Comparison of ENCODE assay signal across 22 cellular contexts in genomic region chr12:12626471-12626870, GRCh38. TPM values are rescaled to one million over a fixed set of nuclear protein-coding genes. Genes with fewer than 3 reads are reported as not detected.
DNase-seq lines count a peak whose midpoint lies in the region; ATAC-seq and TF ChIP-seq lines count a peak whose summit lies in the region.
"Had no signal": no experiment of that assay in that cellular context is flagged by ENCODE, and none has a peak within 500 bp of the region (broad histone marks: within the 10 kb centered on the region; RNA-seq: fewer than 3 reads in every experiment).

No MANE protein-coding gene starts in this region.

- CTCF ChIA-PET in CD8-positive, alpha-beta T cell (lab: Charles Lee): interaction anchor here (0.6 kb wide), 1 partner anchor 79 kb away, joined by 3 read pairs; no protein-coding TSS in a partner anchor
- CTCF ChIA-PET in IMR-90 (lab: Yijun Ruan, JAX): interaction anchor here (1.1 kb wide), 1 partner anchor 14 kb away, joined by 4 read pairs; no protein-coding TSS in a partner anchor

- no peaks in the 10 kb centered on the region for H3K9me3 ChIP-seq in CD8-positive, alpha-beta T cell (ENCODE audit: low read length)
- H3K9me3 ChIP-seq in IMR-90 (ENCODE audit: control insufficient read depth, insufficient read depth, low read length): peaks cover 3% of the 10 kb centered on the region
- H3K9me3 ChIP-seq in MG63: peaks cover 4% of the 10 kb centered on the region
- H3K9me3 ChIP-seq: SJCRH30 had no signal

- no peak overlapping the region for H2BK20ac ChIP-seq in IMR-90 (ENCODE audit: low read depth, low read length)

- H3K27me3 Mint-ChIP-seq in CD8-positive, alpha-beta T cell (ENCODE audit: low read depth): no peaks in the 10 kb centered on the region
- H3K27me3 Mint-ChIP-seq in central memory CD8-positive, alpha-beta T cell: no peaks in the 10 kb centered on the region
- H3K27me3 Mint-ChIP-seq: CD8-positive, alpha-beta memory T cell had no signal

- H2AK9ac ChIP-seq in IMR-90 (replicated peaks; ENCODE audit: low read depth, low read length, poor library complexity): no peak overlapping the region

- DNase-seq in CD8-positive, alpha-beta T cell: no peak
- DNase-seq in IMR-90: peak; percentile 12
- no peak for DNase-seq in central memory CD8-positive, alpha-beta T cell (ENCODE audit: low spot score in 2 of 2)
- DNase-seq in iris pigment epithelial cell (ENCODE audit: low read depth): peak; percentile 55
- no peak for DNase-seq in MG63
- DNase-seq in midbrain (lab: John Stamatoyannopoulos, UW): no peak
- DNase-seq in COR-L47 (lab: John Stamatoyannopoulos, UW): no peak
- DNase-seq: CD8-positive, alpha-beta memory T cell; DMS53; H7; KG1; NCI-H1105; NCI-H146; NCI-H2029 treated with DMSO at 0.1 percent for 48 hours; NCI-H2171; NCI-H446; NCI-H526; OCI-M1; SJCRH30 had no signal

- TF ChIP-seq POLR2A in IMR-90 (IDR thresholded peaks at IDR 0.05; ENCODE audit: low read depth, low read length): no peak

- intact Hi-C loops in CD8-positive, alpha-beta T cell (cut with DNase I, micrococcal nuclease): no loop called here
- intact Hi-C loops in IMR-90 (cut with micrococcal nuclease): no loop called here

- peaks cover 90% of the 10 kb centered on the region for H3K4me1 Mint-ChIP-seq in CD8-positive, alpha-beta T cell (ENCODE audit: low read depth)
- H3K4me1 Mint-ChIP-seq in central memory CD8-positive, alpha-beta T cell: peaks cover 87% of the 10 kb centered on the region

- no peaks in the 10 kb centered on the region for H3K27me3 ChIP-seq in CD8-positive, alpha-beta T cell (ENCODE audit: insufficient read depth, low read length)
- no peaks in the 10 kb centered on the region for H3K27me3 ChIP-seq in IMR-90 (ENCODE audit: control insufficient read depth, insufficient read depth, low read length)
- no peaks in the 10 kb centered on the region for H3K27me3 ChIP-seq in MG63
- H3K27me3 ChIP-seq: SJCRH30 had no signal

- no peak for TF ChIP-seq CTCF in CD8-positive, alpha-beta T cell (IDR thresholded peaks at IDR 0.05)
- no peak for TF ChIP-seq CTCF in IMR-90 (conservative IDR thresholded peaks at IDR 0.05; ENCODE audit: low read depth, low read length)

- H3K79me1 ChIP-seq in IMR-90 (ENCODE audit: low read depth in 1 of 2, low read length in 2 of 2): peaks cover 12 to 31% of the 10 kb centered on the region in 2 experiments

- no peak overlapping the region for H4K5ac ChIP-seq in IMR-90 (ENCODE audit: low read depth, low read length)

- H4K91ac ChIP-seq in IMR-90 (ENCODE audit: insufficient read depth, low read depth, low read length): no peak overlapping the region

- H4K20me1 ChIP-seq in IMR-90 (ENCODE audit: insufficient read depth, low read length): peaks cover 10% of the 10 kb centered on the region; the same call in 1 of the 2 replicates

- no peak overlapping the region for H3K4me3 ChIP-seq in CD8-positive, alpha-beta T cell (ENCODE audit: low read depth, low read length)
- H3K4me3 ChIP-seq in IMR-90 (ENCODE audit: insufficient read depth, low read depth, low read length) (no peak overlapping the region), MG63 (no peak overlapping the region)
- H3K4me3 ChIP-seq: SJCRH30 had no signal

- H3K9ac ChIP-seq in IMR-90 (ENCODE audit: low read depth, low read length): no peak overlapping the region

- H3K56ac ChIP-seq in IMR-90 (ENCODE audit: extremely low read depth, insufficient read depth, low read length): no peak overlapping the region

- H3K9me1 ChIP-seq in IMR-90 (ENCODE audit: insufficient read depth, low read length): no peaks in the 10 kb centered on the region

- no peak overlapping the region for H3K4ac ChIP-seq in IMR-90 (ENCODE audit: low read depth, low read length)

- ATAC-seq in CD8-positive, alpha-beta T cell: no peak
- ATAC-seq in IMR-90 (ENCODE audit: low read depth) (no peak), HG02623 (IDR thresholded peaks at IDR 0.05; ENCODE audit: unreplicated experiment) (no peak)
- ATAC-seq in central memory CD8-positive, alpha-beta T cell (replicated peaks; ENCODE audit: extremely low read depth, poor library complexity, severe bottlenecking): no peak
- ATAC-seq: HepG2 had no signal

- H3K36me3 ChIP-seq in CD8-positive, alpha-beta T cell (ENCODE audit: insufficient read depth, low read length): no peaks in the 10 kb centered on the region
- 0 out of 2 replicates have a peak, but pooled peaks cover 4% of the 10 kb centered on the region for H3K36me3 ChIP-seq in IMR-90 (ENCODE audit: control insufficient read depth, insufficient read depth, low read length)
- no peaks in the 10 kb centered on the region for H3K36me3 ChIP-seq in MG63
- H3K36me3 ChIP-seq: SJCRH30 had no signal

- H2BK5ac ChIP-seq in IMR-90 (ENCODE audit: low read depth, low read length, poor library complexity, severe bottlenecking): no peak overlapping the region

- H3K23ac ChIP-seq in IMR-90 (ENCODE audit: low read depth, low read length): no peak overlapping the region

- no peak overlapping the region for H4K8ac ChIP-seq in IMR-90 (ENCODE audit: low read depth in 2 of 2, low read length in 2 of 2)

- H3K9me3 Mint-ChIP-seq in CD8-positive, alpha-beta T cell: no peaks in the 10 kb centered on the region
- no peaks in the 10 kb centered on the region for H3K9me3 Mint-ChIP-seq in central memory CD8-positive, alpha-beta T cell

- POLR2A ChIA-PET in CD8-positive, alpha-beta T cell (lab: Charles Lee): no interaction called here
- POLR2A ChIA-PET in IMR-90 (lab: Charles Lee; ENCODE audit: unreplicated experiment): interaction anchor here (0.6 kb wide), 1 partner anchor 33 kb away, joined by 3 read pairs; no protein-coding TSS in a partner anchor

- no peak overlapping the region for H3K4me3 Mint-ChIP-seq in CD8-positive, alpha-beta T cell
- no peak overlapping the region for H3K4me3 Mint-ChIP-seq in central memory CD8-positive, alpha-beta T cell

- no peak overlapping the region for H2AFZ ChIP-seq in IMR-90 (replicated peaks; ENCODE audit: low read length, poor library complexity)

- no peak overlapping the region for H3K4me2 ChIP-seq in IMR-90 (ENCODE audit: low read depth, low read length)

- no peak overlapping the region for H3K27ac ChIP-seq in CD8-positive, alpha-beta T cell (ENCODE audit: low read depth, low read length)
- H3K27ac ChIP-seq in IMR-90 (ENCODE audit: insufficient read depth, low read length): no peak overlapping the region
- H3K27ac ChIP-seq: HL-60, SJCRH30 had no signal

- no peak overlapping the region for H2BK120ac ChIP-seq in IMR-90 (ENCODE audit: low read depth, low read length)

- peaks cover 58% of the 10 kb centered on the region for H3K4me1 ChIP-seq in CD8-positive, alpha-beta T cell (ENCODE audit: insufficient read depth, low read length)
- no peaks in the 10 kb centered on the region for H3K4me1 ChIP-seq in IMR-90 (ENCODE audit: control insufficient read depth, insufficient read depth, low read length)

- H3K36me3 Mint-ChIP-seq in CD8-positive, alpha-beta T cell: peaks cover 10% of the 10 kb centered on the region
- H3K36me3 Mint-ChIP-seq in central memory CD8-positive, alpha-beta T cell (ENCODE audit: insufficient read depth): no peaks in the 10 kb centered on the region

- BruUV-seq in IMR-90 (replicated peaks; lab: Mats Ljungman, UMichigan): no TSS peak

- dilution Hi-C loops in IMR-90 (cut with HindIII; ENCODE audit: low sequenced_read_pairs, unreplicated experiment): no loop called here

- WGBS in IMR-90 (ENCODE audit: extremely low coverage in 2 of 2, insufficient read length in 1 of 2), 2 experiments: no CpG with 5 or more reads among the region's 2 CpGs

- no peak overlapping the region for H3K14ac ChIP-seq in IMR-90 (replicated peaks; ENCODE audit: low read depth, low read length)

- no peak for TF ChIP-seq RAD21 in IMR-90 (IDR thresholded peaks at IDR 0.05; ENCODE audit: low read length)

- H3K27ac Mint-ChIP-seq in CD8-positive, alpha-beta T cell: peak overlapping the region; percentile 52
- peak overlapping the region; percentile 42 for H3K27ac Mint-ChIP-seq in central memory CD8-positive, alpha-beta T cell (ENCODE audit: low read depth)

- H3K18ac ChIP-seq in IMR-90 (ENCODE audit: low read depth, low read length): no peak overlapping the region

- in situ Hi-C loops in IMR-90 (cut with MboI; ENCODE audit: low sequenced_read_pairs): no loop called here

- no peak overlapping the region for H2AK5ac ChIP-seq in IMR-90 (ENCODE audit: low read depth, low read length)

- H2BK15ac ChIP-seq in IMR-90 (ENCODE audit: low read depth, low read length): no peak overlapping the region

TF ChIP-seq in IMR-90, 13 proteins besides CTCF, POLR2A, EP300 and RAD21:
- no peak for TF ChIP-seq FOS (IDR thresholded peaks at IDR 0.05; ENCODE audit: low read depth, low read length)
- peak; percentile 81 for TF ChIP-seq CEBPB (IDR thresholded peaks at IDR 0.05; ENCODE audit: low read depth, low read length)
- no peak for TF ChIP-seq MXI1 (IDR thresholded peaks at IDR 0.05; ENCODE audit: borderline replicate concordance, low read depth, low read length)
- no peak for TF ChIP-seq MAFK (IDR thresholded peaks at IDR 0.05; ENCODE audit: low read depth, low read length)

RNA-seq across cellular contexts. Expression of gene CREBL2, which starts 14.8 kb away (rescaled TPM):
- 10 to 100 TPM; 10.2 to 11.8 TPM for total RNA-seq in CD8-positive, alpha-beta T cell
- total RNA-seq in IMR-90 (2012; rRNA removed): 19.0 and 32.5 TPM in 2 replicates
- polyA plus RNA-seq in IMR-90 (2012; rRNA removed): 10.4 and 11.5 TPM in 2 replicates
- polyA plus RNA-seq in IMR-90 (2012; cell fraction: cytosol; rRNA removed): 3.6 and 3.7 TPM in 2 replicates
- polyA plus RNA-seq in IMR-90 (2012; cell fraction: nucleus; rRNA removed; ENCODE audit: low replicate concordance): 1.3 and 5.0 TPM in 2 replicates
- total RNA-seq in MG63 (2014; rRNA removed; shearing (Covaris generic); ENCODE audit: low replicate concordance): 13.0 and 17.7 TPM in 2 replicates

Comparison
In these comparisons a context has a peak if more than half of its experiments do, and no peak if none do; other contexts are left out.
1. DNase-seq: peak in IMR-90 (single experiment) and iris pigment epithelial cell (single experiment); none in CD8-positive, alpha-beta T cell (0 of 7), central memory CD8-positive, alpha-beta T cell (0 of 2), MG63 (single experiment), midbrain (single experiment) and COR-L47 (single experiment).